8 cellular contexts compared by ENCODE assay signal in genomic region chr2:138787053-138787666, GRCh38. TPM values are rescaled to one million over a fixed set of nuclear protein-coding genes. Genes with fewer than 3 reads are reported as not detected.
A peak's percentile ranks its signal among the peaks of the same experiment; 100 is the strongest.
DNase-seq lines count a peak whose midpoint lies in the region; ATAC-seq and TF ChIP-seq lines count a peak whose summit lies in the region.

No MANE protein-coding gene starts in this region.

- ATAC-seq in HCT116 (peak; percentile 69; the same call in 1 of the 2 replicates), GM19035 (IDR thresholded peaks at IDR 0.05; ENCODE audit: unreplicated experiment) (no peak), GM21381 (IDR thresholded peaks at IDR 0.05; ENCODE audit: unreplicated experiment) (no peak), GM21786 (IDR thresholded peaks at IDR 0.05; ENCODE audit: unreplicated experiment) (no peak)

- H2BK15ac ChIP-seq in neuronal stem cell (ENCODE audit: low read length): no peak overlapping the region

- CTCF ChIA-PET in HCT116 (lab: Charles Lee): interaction anchor here (0.7 to 2.7 kb wide), 24 partner anchors 9 to 921 kb away, joined by 3 to 23 read pairs (median 4); no protein-coding TSS in a partner anchor

- intact Hi-C loops in HCT116 (cut with micrococcal nuclease): loop anchor here (1.0 to 10.0 kb wide), 4 partner anchors 59 to 876 kb away; no protein-coding TSS in a partner anchor
- intact Hi-C loops in dorsolateral prefrontal cortex (cut with DNase I): loop anchor here (5.0 to 10.0 kb wide), 2 partner anchors 872 to 880 kb away; no protein-coding TSS in a partner anchor

- H3K36me3 ChIP-seq in DOHH2 (ENCODE audit: control insufficient read depth, low read length) (no peaks in the 10 kb centered on the region), HCT116 (ENCODE audit: control insufficient read depth in 1 of 2, insufficient read depth in 2 of 2, low read length in 2 of 2) (no peaks in the 10 kb centered on the region), neuronal stem cell (replicated peaks in 1 of 2; ENCODE audit: control insufficient read depth in 2 of 2, insufficient read depth in 2 of 2, low read length in 2 of 2) (no peaks in the 10 kb centered on the region)

- H3K18ac ChIP-seq in neuronal stem cell (ENCODE audit: low read length): no peak overlapping the region

- H3K4me2 ChIP-seq in DOHH2 (ENCODE audit: low read length) (no peak overlapping the region), HCT116 (ENCODE audit: low read length) (no peak overlapping the region), neuronal stem cell (ENCODE audit: insufficient read depth, low read length, poor library complexity, severe bottlenecking) (no peak overlapping the region)

- no peak overlapping the region for H3K4me3 ChIP-seq in DOHH2 (ENCODE audit: low read length)
- H3K4me3 ChIP-seq in HCT116 (replicated peaks in 1 of 2; ENCODE audit: low read depth in 1 of 2, low read length in 2 of 2): no peak overlapping the region
- no peak overlapping the region for H3K4me3 ChIP-seq in dorsolateral prefrontal cortex
- no peak overlapping the region for H3K4me3 ChIP-seq in neuronal stem cell (ENCODE audit: low read length in 2 of 2)

- H3K27me3 ChIP-seq in DOHH2 (ENCODE audit: control insufficient read depth, low read length) (no peaks in the 10 kb centered on the region), HCT116 (ENCODE audit: insufficient read depth, low read length) (no peaks in the 10 kb centered on the region), dorsolateral prefrontal cortex (peaks cover 0 to 8% (median 0%) of the 10 kb centered on the region in 45 donors), neuronal stem cell (ENCODE audit: control insufficient read depth in 3 of 3, insufficient read depth in 3 of 3, low read depth in 1 of 3, low read length in 3 of 3) (peaks cover 0 to 23% (median 0%) of the 10 kb centered on the region in 3 experiments)

- H4K8ac ChIP-seq in neuronal stem cell (ENCODE audit: low read depth, low read length): no peak overlapping the region

- H2BK12ac ChIP-seq in neuronal stem cell (ENCODE audit: low read length): no peak overlapping the region

- H3K23ac ChIP-seq in neuronal stem cell (ENCODE audit: low read depth, low read length, poor library complexity): no peak overlapping the region

- no peak for TF ChIP-seq POLR2A in HCT116 (IDR thresholded peaks at IDR 0.05; ENCODE audit: borderline replicate concordance, extremely low read depth, insufficient read depth, insufficient read length)

- H4K91ac ChIP-seq in neuronal stem cell (ENCODE audit: low read depth, low read length, poor library complexity): no peak overlapping the region

- no TSS peak for BruUV-seq in HCT116 (replicated peaks; lab: Mats Ljungman, UMichigan)

- H3K4me1 ChIP-seq in DOHH2 (ENCODE audit: control insufficient read depth, low read length): no peaks in the 10 kb centered on the region
- H3K4me1 ChIP-seq in HCT116 (ENCODE audit: control insufficient read depth in 1 of 2, insufficient read depth in 2 of 2, low read length in 2 of 2): no peaks in the 10 kb centered on the region
- H3K4me1 ChIP-seq in neuronal stem cell (ENCODE audit: control insufficient read depth in 2 of 2, insufficient read depth in 1 of 2, low read depth in 1 of 2, low read length in 2 of 2): no peaks in the 10 kb centered on the region

- POLR2A ChIA-PET in HCT116 (lab: Charles Lee): no interaction called here

- no peaks in the 10 kb centered on the region for H3K79me2 ChIP-seq in DOHH2 (ENCODE audit: control insufficient read depth, low read length)
- no peaks in the 10 kb centered on the region for H3K79me2 ChIP-seq in HCT116 (ENCODE audit: insufficient read depth, low read length)

- no peak overlapping the region for H3K4ac ChIP-seq in neuronal stem cell (ENCODE audit: low read length)

- peak; percentile 83 for TF ChIP-seq RAD21 in HCT116 (IDR thresholded peaks at IDR 0.05; ENCODE audit: low read depth)

- H3K9ac ChIP-seq in HCT116 (ENCODE audit: low read length): no peak overlapping the region
- no peak overlapping the region for H3K9ac ChIP-seq in neuronal stem cell (ENCODE audit: low read depth, low read length, poor library complexity)

- H2BK120ac ChIP-seq in neuronal stem cell (ENCODE audit: low read depth, low read length): no peak overlapping the region

- DNase-seq in HCT116 (ENCODE audit: low read depth, low spot score) (peak; percentile 31), NCI-H748 (lab: John Stamatoyannopoulos, UW; ENCODE audit: unreplicated experiment) (peak; percentile 58), dorsolateral prefrontal cortex (no peak), neuronal stem cell (ENCODE audit: low spot score) (peak; percentile 21)

- H3K9me3 ChIP-seq in DOHH2 (ENCODE audit: control insufficient read depth, insufficient read depth, low read length): no peaks in the 10 kb centered on the region
- no peaks in the 10 kb centered on the region for H3K9me3 ChIP-seq in HCT116 (ENCODE audit: control insufficient read depth in 1 of 2, insufficient read depth in 1 of 2, low read depth in 1 of 2, low read length in 2 of 2)
- no peaks in the 10 kb centered on the region for H3K9me3 ChIP-seq in neuronal stem cell (replicated peaks in 1 of 2; ENCODE audit: control insufficient read depth in 2 of 2, insufficient read depth in 1 of 2, low read depth in 1 of 2, low read length in 2 of 2)

- peak overlapping the region; percentile 63 for H2AFZ ChIP-seq in HCT116 (ENCODE audit: low read depth, low read length, poor library complexity, severe bottlenecking)
- H2AFZ ChIP-seq in neuronal stem cell (ENCODE audit: low read length): no peak overlapping the region

- H3K79me1 ChIP-seq in neuronal stem cell (ENCODE audit: low read depth, low read length): no peaks in the 10 kb centered on the region

- H2AK5ac ChIP-seq in neuronal stem cell (ENCODE audit: low read depth, low read length): no peak overlapping the region

- TF ChIP-seq CTCF in DOHH2 (IDR thresholded peaks at IDR 0.05; ENCODE audit: low read depth, low read length, poor library complexity, severe bottlenecking): peak; percentile 60
- peak; percentile 68 to 86 (median 72) for TF ChIP-seq CTCF in HCT116 (IDR thresholded peaks at IDR 0.05 in 2 of 3, conservative IDR thresholded peaks at IDR 0.05 in 1 of 3; ENCODE audit: borderline replicate concordance in 1 of 3, insufficient read depth in 1 of 3, low read depth in 2 of 3, low read length in 2 of 3)
- peak; percentile 32 to 86 (median 72) for TF ChIP-seq CTCF in dorsolateral prefrontal cortex (IDR thresholded peaks at IDR 0.05 in 54 of 56, conservative IDR thresholded peaks at IDR 0.05 in 2 of 56; ENCODE audit: low read depth in 1 of 56, partially characterized antibody in 56 of 56)

- H3F3A ChIP-seq in DOHH2 (ENCODE audit: control insufficient read depth, insufficient read depth): no peaks in the 10 kb centered on the region

- H3K9me2 ChIP-seq in DOHH2 (replicated peaks; ENCODE audit: control insufficient read depth, low read length) (no peaks in the 10 kb centered on the region), HCT116 (ENCODE audit: insufficient read depth) (no peaks in the 10 kb centered on the region)

- H2BK5ac ChIP-seq in neuronal stem cell (ENCODE audit: low read length): no peak overlapping the region

- no peak overlapping the region for H3K27ac ChIP-seq in DOHH2 (ENCODE audit: low read depth, low read length)
- H3K27ac ChIP-seq in HCT116 (ENCODE audit: low read depth, low read length): no peak overlapping the region
- no peak overlapping the region for H3K27ac ChIP-seq in dorsolateral prefrontal cortex
- H3K27ac ChIP-seq in neuronal stem cell (replicated peaks; ENCODE audit: low read length): no peak overlapping the region

- H3K14ac ChIP-seq in neuronal stem cell (ENCODE audit: low read length): no peak overlapping the region

- WGBS in neuronal stem cell (ENCODE audit: extremely low coverage in 2 of 2, insufficient read length in 2 of 2, insufficient replicate concordance in 1 of 2), 2 donors: no CpG with 5 or more reads among the region's 2 CpGs

- no peaks in the 10 kb centered on the region for H4K20me1 ChIP-seq in DOHH2 (ENCODE audit: control insufficient read depth, insufficient read depth, low read depth, low read length)
- no peaks in the 10 kb centered on the region for H4K20me1 ChIP-seq in HCT116 (ENCODE audit: insufficient read depth)

- RAD21 ChIA-PET in HCT116 (lab: Charles Lee; ENCODE audit: low non-redundant PET in 1 of 2, low total read pairs in 2 of 2, uncharacterized antibody in 2 of 2, unreplicated experiment in 2 of 2): interaction anchor here (0.6 to 1.3 kb wide), 4 partner anchors 8 to 875 kb away, joined by 3 to 4 read pairs (median 3); no protein-coding TSS in a partner anchor

TF ChIP-seq in HCT116, 20 proteins besides CTCF, POLR2A, EP300 and RAD21:
- TF ChIP-seq REST (IDR thresholded peaks at IDR 0.05; ENCODE audit: low read depth) (no peak), EZH2 (IDR thresholded peaks at IDR 0.05) (no peak), SP1 (IDR thresholded peaks at IDR 0.05; ENCODE audit: low read depth) (no peak), CEBPB (IDR thresholded peaks at IDR 0.05; ENCODE audit: low read depth) (no peak)

RNA-seq across cellular contexts. Expression of gene NXPH2, which starts 7.0 kb away (rescaled TPM):
- total RNA-seq in HCT116 (2021; ENCODE audit: unreplicated experiment) (not detected), dorsolateral prefrontal cortex (10 to 100 TPM in 7 of 120 experiments, 1 to 10 TPM in 111, under 1 TPM in 2; 0.63 to 14.3 (median 4.9) TPM)
- polyA plus RNA-seq in HCT116 (2012): 0.18 and 0.35 TPM in 2 replicates
- 9.0 TPM for polyA plus RNA-seq in neuronal stem cell (2013, experiment 1 of 2)
- 8.0 TPM for polyA plus RNA-seq in neuronal stem cell (2013, experiment 2 of 2)

Comparison
In these comparisons a context has a peak if more than half of its experiments do, and no peak if none do; other contexts are left out.
1. DNase-seq: peak in HCT116 (single experiment), NCI-H748 (single experiment) and neuronal stem cell (single experiment); none in dorsolateral prefrontal cortex (0 of 10).
2. Peak in every context shown above with its lines, with median percentiles within 50 percentile points of each other: CTCF ChIP-seq.